20 cellular contexts compared by ENCODE assay signal in the genomic region with DNA sequence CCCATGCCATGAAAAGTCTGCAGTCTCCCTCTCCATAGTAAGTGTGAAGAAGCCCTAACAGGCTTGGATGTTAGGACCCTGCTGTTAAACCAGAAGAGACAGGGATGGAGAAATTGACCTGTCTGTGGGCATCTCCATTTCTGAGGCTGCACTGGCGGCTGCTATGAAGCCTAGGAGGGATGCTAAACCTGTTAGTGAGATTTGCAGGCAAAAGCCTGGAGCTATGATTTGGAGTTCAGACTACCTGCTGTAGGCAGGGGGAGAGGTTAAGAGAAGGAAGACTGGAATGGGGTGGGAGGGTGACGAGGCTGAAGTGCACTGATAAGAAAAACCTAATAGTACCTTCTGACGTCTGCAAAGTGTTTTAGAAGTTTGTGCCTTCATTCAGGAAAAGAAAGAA.
"Had no signal": no experiment of that assay in that cellular context is flagged by ENCODE, and none has a peak within 500 bp of the region (broad histone marks: within the 10 kb centered on the region; RNA-seq: fewer than 3 reads in every experiment).

No MANE protein-coding gene starts in this region.

- H3K36me3 ChIP-seq: pancreas, right atrium auricular region, thoracic aorta, upper lobe of left lung had no signal

- H3K4me1 ChIP-seq: pancreas, upper lobe of left lung had no signal

- ATAC-seq: activated CD8-positive, alpha-beta memory T cell treated with anti-CD3 and anti-CD28 coated beads, Interleukin-2, amount 10 ng/mL, durations not matched to agents 7 days and 5 days; activated naive CD8-positive, alpha-beta T cell treated with anti-CD3 and anti-CD28 coated beads, Interleukin-2, amount 50 U/mL, for 24 hours; natural killer cell; pancreas; psoas muscle; T-helper 17 cell had no signal

- FAIRE-seq: endometrium, pancreas had no signal

- H3K27me3 ChIP-seq: pancreas, right atrium auricular region, upper lobe of left lung had no signal

- DNase-seq: activated CD4-positive, alpha-beta memory T cell treated with anti-CD3 and anti-CD28 coated beads, Interleukin-2, amount 10 ng/mL, durations not matched to agents 7 days and 5 days; activated CD4-positive, alpha-beta T cell treated with anti-CD3 and anti-CD28 coated beads for 48 hours; activated CD8-positive, alpha-beta memory T cell treated with anti-CD3 and anti-CD28 coated beads, Interleukin-2, amount 10 ng/mL, durations not matched to agents 7 days and 5 days; activated gamma-delta T cell; activated naive CD4-positive, alpha-beta T cell treated with anti-CD3 and anti-CD28 coated beads, Interleukin-2, amount 50 U/mL, for 16 hours; activated naive CD8-positive, alpha-beta T cell treated with anti-CD3 and anti-CD28 coated beads, Interleukin-2, amount 50 U/mL, for 24 hours; activated T-cell treated with anti-CD3 and anti-CD28 coated beads for 4 hours; cortex of kidney; foreskin fibroblast; natural killer cell; pancreas; psoas muscle; stimulated activated CD4-positive, alpha-beta T cell treated with anti-CD3 and anti-CD28 coated beads, Interleukin-4, amount 100 ng/mL, for 24 hours; stimulated activated naive CD4-positive, alpha-beta T cell treated with Interleukin-2 at 50 U/mL for 16 hours; SW 1271; T-helper 17 cell; upper lobe of left lung had no signal

- H3K27ac ChIP-seq: pancreas, psoas muscle, thoracic aorta, upper lobe of left lung had no signal

- H3K4me3 ChIP-seq: pancreas, psoas muscle, right atrium auricular region, thoracic aorta, upper lobe of left lung had no signal

- H3K9me3 ChIP-seq: pancreas, psoas muscle, right atrium auricular region, thoracic aorta, upper lobe of left lung had no signal
